10 cellular contexts compared by ENCODE assay signal in genomic region chr20:9051508-9051907, GRCh38. TPM values are rescaled to one million over a fixed set of nuclear protein-coding genes. Genes with fewer than 3 reads are reported as not detected.
DNase-seq lines count a peak whose midpoint lies in the region; TF ChIP-seq lines count a peak whose summit lies in the region.
"Had no signal": no experiment of that assay in that cellular context is flagged by ENCODE, and none has a peak within 500 bp of the region (broad histone marks: within the 10 kb centered on the region; RNA-seq: fewer than 3 reads in every experiment).

No MANE protein-coding gene starts in this region.

- no peaks in the 10 kb centered on the region; the same call in 1 of the 2 replicates for H3K9me3 ChIP-seq in SJSA1 (replicated peaks)
- no peaks in the 10 kb centered on the region for H3K9me3 ChIP-seq in smooth muscle cell (replicated peaks; ENCODE audit: low read depth)
- H3K9me3 ChIP-seq: testis had no signal

- H3F3A ChIP-seq in smooth muscle cell (ENCODE audit: low read depth): peaks cover 14% of the 10 kb centered on the region

- peaks cover 41% of the 10 kb centered on the region for H3K4me1 ChIP-seq in SJSA1 (replicated peaks)
- peaks cover 3% of the 10 kb centered on the region for H3K4me1 ChIP-seq in smooth muscle cell (ENCODE audit: low read depth)
- H3K4me1 ChIP-seq: testis had no signal

- WGBS in smooth muscle cell (ENCODE audit: low lambda C conversion rate): 55% methylated on average over 2 of the region's 2 CpGs

- H3K9ac ChIP-seq in smooth muscle cell (ENCODE audit: low read depth): no peak overlapping the region

- H4K20me1 ChIP-seq in smooth muscle cell (ENCODE audit: low read depth): no peaks in the 10 kb centered on the region

- DNase-seq in HFF-Myc (ENCODE audit: extremely low read depth, low read depth): peak; percentile 85
- peak; percentile 88 to 95 for DNase-seq in SJSA1 (ENCODE audit: low read depth in 1 of 2, low spot score in 2 of 2)
- peak; percentile 85 for DNase-seq in fibroblast of the conjunctiva (ENCODE audit: low read depth)
- DNase-seq in smooth muscle cell (lab: John Stamatoyannopoulos, UW; ENCODE audit: unreplicated experiment): no peak
- no peak for DNase-seq in NCI-H748 (lab: John Stamatoyannopoulos, UW; ENCODE audit: unreplicated experiment)
- DNase-seq in activated CD8-positive, alpha-beta memory T cell treated with anti-CD3 and anti-CD28 coated beads, Interleukin-2, amount 50 U/mL, for 48 hours: no peak
- DNase-seq in cardiac septum (ENCODE audit: low spot score): no peak
- DNase-seq: NCI-H1417 treated with DMSO at 0.1 percent for 48 hours, testis had no signal

- TF ChIP-seq CTCF in HFF-Myc (IDR thresholded peaks at IDR 0.05; ENCODE audit: low read depth, low read length, missing control alignments) (no peak), smooth muscle cell (IDR thresholded peaks at IDR 0.05; ENCODE audit: borderline replicate concordance, insufficient read depth, poor library complexity, severe bottlenecking) (no peak)

- H3K79me2 ChIP-seq in smooth muscle cell (ENCODE audit: low read depth): no peaks in the 10 kb centered on the region

- H3K27ac ChIP-seq in SJSA1 (peak overlapping the region; percentile 74), smooth muscle cell (ENCODE audit: low read depth) (peak overlapping the region; percentile 81)
- H3K27ac ChIP-seq: testis had no signal

- H3K4me3 ChIP-seq in HFF-Myc (replicated peaks; ENCODE audit: low read depth, low read length): no peak overlapping the region
- H3K4me3 ChIP-seq in SJSA1: no peak overlapping the region
- no peak overlapping the region for H3K4me3 ChIP-seq in smooth muscle cell
- H3K4me3 ChIP-seq: skin epidermis, testis had no signal

- H3K27me3 ChIP-seq in SJSA1 (replicated peaks) (no peaks in the 10 kb centered on the region), smooth muscle cell (ENCODE audit: low read depth) (no peaks in the 10 kb centered on the region)
- H3K27me3 ChIP-seq: testis had no signal

- intact Hi-C loops in cardiac septum (cut with DNase I): no loop called here

- H2AFZ ChIP-seq in smooth muscle cell (ENCODE audit: low read depth): no peak overlapping the region

- H3K4me2 ChIP-seq in smooth muscle cell: peak overlapping the region; percentile 57

- H3K36me3 ChIP-seq in SJSA1 (no peaks in the 10 kb centered on the region), smooth muscle cell (ENCODE audit: low read depth) (no peaks in the 10 kb centered on the region)

RNA-seq across cellular contexts. Expression of gene PLCB4, which starts 17.4 kb away (rescaled TPM):
- 4.0 and 9.3 TPM in 2 replicates for total RNA-seq in SJSA1 (2014; rRNA removed; shearing (Covaris generic))
- total RNA-seq in smooth muscle cell (5.2 and 5.3 TPM in 2 replicates), cardiac septum (20.5 TPM)
- polyA plus RNA-seq in smooth muscle cell: 3.0 and 3.5 TPM in 2 replicates

Comparison
In these comparisons a context has a peak if more than half of its experiments do, and no peak if none do; other contexts are left out.
1. DNase-seq: peak in HFF-Myc (single experiment), SJSA1 (2 of 2) and fibroblast of the conjunctiva (single experiment); none in smooth muscle cell (single experiment), NCI-H748 (single experiment), activated CD8-positive, alpha-beta memory T cell treated with anti-CD3 and anti-CD28 coated beads, Interleukin-2, amount 50 U/mL, for 48 hours (single experiment) and cardiac septum (single experiment).